Comparison of ENCODE assay signal across 7 cellular contexts in genomic region chrX:132414404-132414803, GRCh38.
"Had no signal": no experiment of that assay in that cellular context is flagged by ENCODE, and none has a peak within 500 bp of the region (broad histone marks: within the 10 kb centered on the region; RNA-seq: fewer than 3 reads in every experiment).

No MANE protein-coding gene starts in this region.

- ATAC-seq: GM23338 had no signal

- H3K27ac ChIP-seq: KMS-11 had no signal

- DNase-seq: H9, HCEC 1CT, KBM-7 had no signal

- H3K4me2 ChIP-seq: KMS-11 had no signal

- H3K27ac Mint-ChIP-seq: GM23338, IgD-negative memory B cell had no signal

- H3K9me3 Mint-ChIP-seq: GM23338, H9, IgD-negative memory B cell had no signal

- FAIRE-seq: HTR-8/SVneo had no signal

- H3K36me3 Mint-ChIP-seq: IgD-negative memory B cell had no signal

- H2AFZ ChIP-seq: GM23338 had no signal

- H3K9ac ChIP-seq: KMS-11 had no signal

- H3K4me3 Mint-ChIP-seq: H9, IgD-negative memory B cell had no signal

- H3K4me3 ChIP-seq: GM23338 had no signal
